Comparison of ENCODE assay signal across 9 cellular contexts in genomic region chr18:11148655-11149440, GRCh38. TPM values are rescaled to one million over a fixed set of nuclear protein-coding genes. Genes with fewer than 3 reads are reported as not detected.
DNase-seq lines count a peak whose midpoint lies in the region; ATAC-seq and TF ChIP-seq lines count a peak whose summit lies in the region.
"Had no signal": no experiment of that assay in that cellular context is flagged by ENCODE, and none has a peak within 500 bp of the region (broad histone marks: within the 10 kb centered on the region; RNA-seq: fewer than 3 reads in every experiment).

No MANE protein-coding gene starts in this region.

- WGBS in right cardiac atrium, result under 1% methylated on average over 87 of the region's 87 CpGs

- no peaks in the 10 kb centered on the region for H3K9me3 ChIP-seq in right cardiac atrium (ENCODE audit: control insufficient read depth, low read length)

- peak overlapping the region; percentile 63 for H3K4me3 ChIP-seq in GM12875 (ENCODE audit: low read depth, low read length)
- peak overlapping the region; percentile 43 for H3K4me3 ChIP-seq in right cardiac atrium (ENCODE audit: low read length)

- TF ChIP-seq CTCF in GM12875 (IDR thresholded peaks at IDR 0.05; ENCODE audit: borderline replicate concordance, insufficient read depth, low read depth, low read length), result no peak

- no peaks in the 10 kb centered on the region for H3K4me1 ChIP-seq in right cardiac atrium (ENCODE audit: control insufficient read depth, insufficient read depth, low read length)

- H3K27me3 ChIP-seq in right cardiac atrium (ENCODE audit: control insufficient read depth, insufficient read depth), result no peaks in the 10 kb centered on the region

- ATAC-seq in HG03442 (IDR thresholded peaks at IDR 0.05; ENCODE audit: unreplicated experiment) (peak; percentile 20), right cardiac atrium (peak; percentile 13 to 21), sciatic nerve (no peak), HG02763 (IDR thresholded peaks at IDR 0.05; ENCODE audit: unreplicated experiment) (no peak)

- intact Hi-C loops in right cardiac atrium (cut with DNase I), result no loop called here
- intact Hi-C loops in sciatic nerve (cut with DNase I), result loop anchor here (5.0 kb wide), 1 partner anchor 107 kb away; no protein-coding TSS in a partner anchor

- H3K27ac ChIP-seq in right cardiac atrium (ENCODE audit: low read length), result no peak overlapping the region

- peak in 1 of 3 donors; percentile 41 for DNase-seq in right cardiac atrium
- DNase-seq in sciatic nerve (ENCODE audit: low spot score), result peak; percentile 62
- no peak for DNase-seq in NOMO-1 (lab: John Stamatoyannopoulos, UW; ENCODE audit: unreplicated experiment in 2 of 2)
- DNase-seq in activated naive CD4-positive, alpha-beta T cell (lab: John Stamatoyannopoulos, UW), result no peak
- no peak for DNase-seq in NCI-H2081 (lab: John Stamatoyannopoulos, UW)

RNA-seq across cellular contexts. Expression of gene PIEZO2, which starts 0.5 kb away (rescaled TPM):
- total RNA-seq in right cardiac atrium (under 1 TPM; 0.54 to 0.93 (median 0.65) TPM), sciatic nerve (26.8 TPM)
- 0.18 TPM for polyA plus RNA-seq in right cardiac atrium
- polyA plus RNA-seq: IgD-negative memory B cell had no signal

Comparison
In these comparisons a context has a peak if more than half of its experiments do, and no peak if none do; other contexts are left out.
1. ATAC-seq: peak in HG03442 (single experiment) and right cardiac atrium (2 of 2); none in sciatic nerve (single experiment) and HG02763 (single experiment).
2. RNA of gene PIEZO2, which starts 0.5 kb away (total RNA-seq): 26.8 TPM in sciatic nerve (single experiment); 0.54 to 0.93 TPM in right cardiac atrium; every median in the first group is over 10 times any median in the second.